8 cellular contexts compared by ENCODE assay signal in the genomic region with DNA sequence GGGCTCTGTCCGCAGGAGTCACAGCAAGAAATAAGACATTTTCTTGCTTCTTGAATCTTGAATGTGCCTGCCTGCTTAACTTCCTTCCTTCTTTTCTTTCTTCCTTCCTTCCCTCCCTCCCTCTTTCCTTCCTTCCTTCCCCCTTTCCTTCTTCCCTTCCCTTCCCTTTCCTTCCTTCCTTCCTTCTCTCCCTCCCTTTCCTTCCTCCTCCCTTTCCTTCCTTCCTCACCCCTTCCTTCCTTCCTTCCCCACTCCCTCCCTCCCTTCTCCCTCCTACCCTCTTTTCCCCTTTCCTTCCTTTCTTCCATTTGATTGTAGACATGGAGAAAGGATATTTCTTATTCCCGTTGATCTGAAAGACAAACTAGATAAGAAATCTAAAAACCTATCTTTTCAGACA.
"Had no signal": no experiment of that assay in that cellular context is flagged by ENCODE, and none has a peak within 500 bp of the region (broad histone marks: within the 10 kb centered on the region; RNA-seq: fewer than 3 reads in every experiment).

No MANE protein-coding gene starts in this region.

- ATAC-seq: GM12878 had no signal

- H3K4me3 ChIP-seq: GM12878 had no signal

- DNase-seq: GDM1, GF-D8 had no signal

- FAIRE-seq: G401.6, GM12878, GM12891, GM12892, GM18507, GM19239 had no signal
